27 cellular contexts compared by ENCODE assay signal in genomic region chr4:119958983-119959382, GRCh38.
"Had no signal": no experiment of that assay in that cellular context is flagged by ENCODE, and none has a peak within 500 bp of the region (broad histone marks: within the 10 kb centered on the region; RNA-seq: fewer than 3 reads in every experiment).

No MANE protein-coding gene starts in this region.

- DNase-seq: naive thymus-derived CD4-positive, alpha-beta T cell; natural killer cell; nephron progenitor cell; occipital lobe; posterior cingulate gyrus; psoas muscle; right cardiac atrium; stimulated activated CD4-positive, alpha-beta T cell treated with anti-CD3 and anti-CD28 coated beads, Interleukin-15, amount 100 ng/mL, for 24 hours; stimulated activated CD4-positive, alpha-beta T cell treated with anti-CD3 and anti-CD28 coated beads, Interleukin-2, amount 100 ng/mL, for 24 hours; stimulated activated CD4-positive, alpha-beta T cell treated with anti-CD3 and anti-CD28 coated beads, Interleukin-2, amount 100 ng/mL, for 48 hours; stimulated activated CD4-positive, alpha-beta T cell treated with anti-CD3 and anti-CD28 coated beads, Interleukin-4, amount 100 ng/mL, for 24 hours; stimulated activated naive B cell treated with anti-CD40 and anti-IgM and Interleukin-4, amounts not matched to agents 10 μg/mL and 1 μg/mL and 100 μg/mL, for 72 hours; stimulated activated naive CD4-positive, alpha-beta T cell treated with Interleukin-2 at 50 U/mL for 16 hours; stomach; tibial artery; transverse colon; upper lobe of right lung; uterus had no signal

- H3K9ac ChIP-seq: neural progenitor cell, parathyroid adenoma had no signal

- H3K27ac Mint-ChIP-seq: naive thymus-derived CD4-positive, alpha-beta T cell; natural killer cell; nephron progenitor cell; neural progenitor cell; progenitor cell of endocrine pancreas; stimulated activated effector memory CD8-positive, alpha-beta T cell treated with anti-CD3 and anti-CD28 coated beads, Interleukin-12 subunit alpha, Interleukin-12 subunit beta, amount 100 ng/mL, for 72 hours; stimulated activated naive B cell treated with anti-CD40 and anti-IgM and Interleukin-4, amounts not matched to agents 10 μg/mL and 1 μg/mL and 100 μg/mL, for 72 hours; stimulated activated naive CD8-positive, alpha-beta T cell treated with anti-CD3 and anti-CD28 coated beads, Interleukin-15, Interleukin-2, amounts not matched to agents 100 ng/mL and 50 ng/mL, for 24 hours; type B pancreatic cell had no signal

- H3K4me1 Mint-ChIP-seq: naive thymus-derived CD4-positive, alpha-beta T cell; natural killer cell; nephron progenitor cell; stimulated activated effector memory CD8-positive, alpha-beta T cell treated with anti-CD3 and anti-CD28 coated beads, Interleukin-12 subunit alpha, Interleukin-12 subunit beta, amount 100 ng/mL, for 72 hours; stimulated activated naive B cell treated with anti-CD40 and anti-IgM and Interleukin-4, amounts not matched to agents 10 μg/mL and 1 μg/mL and 100 μg/mL, for 72 hours had no signal

- H3K4me1 ChIP-seq: neural progenitor cell, parathyroid adenoma, psoas muscle, stomach, tibial artery, transverse colon, upper lobe of right lung, uterus had no signal

- H3K9me3 Mint-ChIP-seq: type B pancreatic cell had no signal

- H3K27me3 ChIP-seq: neural progenitor cell, stomach, tibial artery, transverse colon, upper lobe of right lung, uterus had no signal

- ATAC-seq: naive thymus-derived CD4-positive, alpha-beta T cell; natural killer cell; psoas muscle; right cardiac atrium; sciatic nerve; stimulated activated effector memory CD8-positive, alpha-beta T cell treated with anti-CD3 and anti-CD28 coated beads, Interleukin-12 subunit alpha, Interleukin-12 subunit beta, amount 100 ng/mL, for 72 hours; stimulated activated naive B cell treated with anti-CD40 and anti-IgM and Interleukin-4, amounts not matched to agents 10 μg/mL and 1 μg/mL and 100 μg/mL, for 72 hours; upper lobe of right lung had no signal

- H3K36me3 Mint-ChIP-seq: natural killer cell; neural progenitor cell; stimulated activated effector memory CD8-positive, alpha-beta T cell treated with anti-CD3 and anti-CD28 coated beads, Interleukin-12 subunit alpha, Interleukin-12 subunit beta, amount 100 ng/mL, for 72 hours; stimulated activated naive B cell treated with anti-CD40 and anti-IgM and Interleukin-4, amounts not matched to agents 10 μg/mL and 1 μg/mL and 100 μg/mL, for 72 hours; type B pancreatic cell had no signal

- H3K27me3 Mint-ChIP-seq: progenitor cell of endocrine pancreas, type B pancreatic cell had no signal

- H3K4me3 ChIP-seq: neural progenitor cell, psoas muscle, skin epidermis, stomach, thoracic aorta, tibial artery, transverse colon, upper lobe of right lung, uterus had no signal

- H3K36me3 ChIP-seq: neural progenitor cell, stomach, thoracic aorta, tibial artery, transverse colon, upper lobe of right lung, uterus had no signal

- H3K27ac ChIP-seq: neural progenitor cell, parathyroid adenoma, psoas muscle, skin epidermis, stomach, thoracic aorta, tibial artery, transverse colon, upper lobe of right lung, uterus had no signal

- H3K4me3 Mint-ChIP-seq: naive thymus-derived CD4-positive, alpha-beta T cell; natural killer cell; nephron progenitor cell; neural progenitor cell; stimulated activated effector memory CD8-positive, alpha-beta T cell treated with anti-CD3 and anti-CD28 coated beads, Interleukin-12 subunit alpha, Interleukin-12 subunit beta, amount 100 ng/mL, for 72 hours; stimulated activated naive B cell treated with anti-CD40 and anti-IgM and Interleukin-4, amounts not matched to agents 10 μg/mL and 1 μg/mL and 100 μg/mL, for 72 hours; stimulated activated naive CD8-positive, alpha-beta T cell treated with anti-CD3 and anti-CD28 coated beads, Interleukin-15, Interleukin-2, amounts not matched to agents 100 ng/mL and 50 ng/mL, for 24 hours; type B pancreatic cell had no signal

- H3K9me3 ChIP-seq: psoas muscle, thoracic aorta, transverse colon, upper lobe of right lung, uterus had no signal
